Comparison of ENCODE assay signal across 29 cellular contexts in genomic region chr2:7115364-7115763, GRCh38.
"Had no signal": no experiment of that assay in that cellular context is flagged by ENCODE, and none has a peak within 500 bp of the region (broad histone marks: within the 10 kb centered on the region; RNA-seq: fewer than 3 reads in every experiment).

No MANE protein-coding gene starts in this region.

- H3K9me3 ChIP-seq: testis, thyroid gland, transverse colon, upper lobe of left lung, upper lobe of right lung, uterus, vagina had no signal

- H3K4me3 Mint-ChIP-seq: stimulated activated effector memory CD8-positive, alpha-beta T cell treated with anti-CD3 and anti-CD28 coated beads, Interleukin-12 subunit alpha, Interleukin-12 subunit beta, amount 100 ng/mL, for 72 hours; stimulated activated memory B cell treated with anti-CD40 and anti-IgM and Interleukin-4, amounts not matched to agents 10 μg/mL and 1 μg/mL and 100 μg/mL, for 72 hours; stimulated activated naive B cell treated with anti-CD40 and anti-IgM and Interleukin-4, amounts not matched to agents 10 μg/mL and 1 μg/mL and 100 μg/mL, for 72 hours; stimulated activated naive CD8-positive, alpha-beta T cell treated with anti-CD3 and anti-CD28 coated beads, Interleukin-15, amount 100 ng/mL, for 72 hours; stimulated activated naive CD8-positive, alpha-beta T cell treated with anti-CD3 and anti-CD28 coated beads, Interleukin-15, Interleukin-2, amounts not matched to agents 100 ng/mL and 50 ng/mL, for 24 hours; type B pancreatic cell had no signal

- ATAC-seq: stimulated activated effector memory CD8-positive, alpha-beta T cell treated with anti-CD3 and anti-CD28 coated beads, Interleukin-12 subunit alpha, Interleukin-12 subunit beta, amount 100 ng/mL, for 72 hours; stimulated activated memory B cell treated with anti-CD40 and anti-IgM and Interleukin-4, amounts not matched to agents 10 μg/mL and 1 μg/mL and 100 μg/mL, for 72 hours; stimulated activated naive B cell treated with anti-CD40 and anti-IgM and Interleukin-4, amounts not matched to agents 10 μg/mL and 1 μg/mL and 100 μg/mL, for 72 hours; stimulated activated naive CD8-positive, alpha-beta T cell treated with anti-CD3 and anti-CD28 coated beads, Interleukin-15, amount 100 ng/mL, for 72 hours; stimulated activated naive CD8-positive, alpha-beta T cell treated with anti-CD3 and anti-CD28 coated beads, Interleukin-15, Interleukin-2, amounts not matched to agents 100 U/mL and 50 U/mL, for 24 hours; upper lobe of right lung had no signal

- H3K9me3 Mint-ChIP-seq: type B pancreatic cell had no signal

- FAIRE-seq: urothelium cell line had no signal

- H3K27me3 ChIP-seq: stomach, suprapubic skin, testis, thyroid gland, tibial artery, tibial nerve, transverse colon, upper lobe of left lung, upper lobe of right lung, uterus, vagina had no signal

- H3K4me1 ChIP-seq: stomach, suprapubic skin, testis, thyroid gland, transverse colon, upper lobe of left lung, upper lobe of right lung, uterus, vagina had no signal

- H3K4me1 Mint-ChIP-seq: stimulated activated effector memory CD8-positive, alpha-beta T cell treated with anti-CD3 and anti-CD28 coated beads, Interleukin-12 subunit alpha, Interleukin-12 subunit beta, amount 100 ng/mL, for 72 hours; stimulated activated memory B cell treated with anti-CD40 and anti-IgM and Interleukin-4, amounts not matched to agents 10 μg/mL and 1 μg/mL and 100 μg/mL, for 72 hours; stimulated activated naive B cell treated with anti-CD40 and anti-IgM and Interleukin-4, amounts not matched to agents 10 μg/mL and 1 μg/mL and 100 μg/mL, for 72 hours; stimulated activated naive CD8-positive, alpha-beta T cell treated with anti-CD3 and anti-CD28 coated beads, Interleukin-15, amount 100 ng/mL, for 72 hours had no signal

- H3K27me3 Mint-ChIP-seq: stimulated activated naive CD8-positive, alpha-beta T cell treated with anti-CD3 and anti-CD28 coated beads, Interleukin-15, amount 100 ng/mL, for 72 hours; stimulated activated naive CD8-positive, alpha-beta T cell treated with anti-CD3 and anti-CD28 coated beads, Interleukin-15, Interleukin-2, amounts not matched to agents 100 ng/mL and 50 ng/mL, for 24 hours; type B pancreatic cell had no signal

- H3K27ac Mint-ChIP-seq: stimulated activated effector memory CD8-positive, alpha-beta T cell treated with anti-CD3 and anti-CD28 coated beads, Interleukin-12 subunit alpha, Interleukin-12 subunit beta, amount 100 ng/mL, for 72 hours; stimulated activated memory B cell treated with anti-CD40 and anti-IgM and Interleukin-4, amounts not matched to agents 10 μg/mL and 1 μg/mL and 100 μg/mL, for 72 hours; stimulated activated naive B cell treated with anti-CD40 and anti-IgM and Interleukin-4, amounts not matched to agents 10 μg/mL and 1 μg/mL and 100 μg/mL, for 72 hours; stimulated activated naive CD8-positive, alpha-beta T cell treated with anti-CD3 and anti-CD28 coated beads, Interleukin-15, amount 100 ng/mL, for 72 hours; stimulated activated naive CD8-positive, alpha-beta T cell treated with anti-CD3 and anti-CD28 coated beads, Interleukin-15, Interleukin-2, amounts not matched to agents 100 ng/mL and 50 ng/mL, for 24 hours; type B pancreatic cell had no signal

- H3K36me3 ChIP-seq: stomach, suprapubic skin, thoracic aorta, thyroid gland, tibial artery, tibial nerve, transverse colon, upper lobe of left lung, upper lobe of right lung, uterus, vagina had no signal

- H3K27ac ChIP-seq: stomach, suprapubic skin, testis, thoracic aorta, thyroid gland, tibial artery, tibial nerve, transverse colon, upper lobe of left lung, upper lobe of right lung, uterus, vagina had no signal

- DNase-seq: stimulated activated CD4-positive, alpha-beta T cell treated with anti-CD3 and anti-CD28 coated beads, Interleukin-2, amount 100 ng/mL, for 48 hours; stimulated activated CD4-positive, alpha-beta T cell treated with anti-CD3 and anti-CD28 coated beads, Interleukin-4, amount 100 ng/mL, for 1 hour; stimulated activated CD4-positive, alpha-beta T cell treated with anti-CD3 and anti-CD28 coated beads, Interleukin-4, amount 100 ng/mL, for 24 hours; stimulated activated CD4-positive, alpha-beta T cell treated with anti-CD3 and anti-CD28 coated beads, Interleukin-4, amount 100 ng/mL, for 4 hours; stimulated activated CD8-positive, alpha-beta memory T cell treated with anti-CD3 and anti-CD28 coated beads, Interleukin-4, amount 100 ng/mL, for 48 hours; stimulated activated naive B cell treated with anti-CD40 and anti-IgM and Interleukin-4, amounts not matched to agents 10 μg/mL and 1 μg/mL and 100 μg/mL, for 72 hours; stimulated activated naive CD4-positive, alpha-beta T cell; stimulated activated naive CD4-positive, alpha-beta T cell treated with Interleukin-2 at 50 U/mL for 16 hours; stimulated activated naive CD8-positive, alpha-beta T cell treated with anti-CD3 and anti-CD28 coated beads, Interleukin-15, amount 100 ng/mL, for 72 hours; stimulated activated naive CD8-positive, alpha-beta T cell treated with anti-CD3 and anti-CD28 coated beads, Interleukin-15, Interleukin-2, amounts not matched to agents 100 U/mL and 50 U/mL, for 24 hours; stomach; substantia nigra; testis; thyroid gland; tibial artery; transverse colon; trophoblast cell; upper lobe of left lung; upper lobe of right lung; uterus had no signal

- H3K4me3 ChIP-seq: stomach, suprapubic skin, testis, thoracic aorta, thyroid gland, tibial artery, tibial nerve, transverse colon, upper lobe of left lung, upper lobe of right lung, uterus, vagina had no signal

- H3K36me3 Mint-ChIP-seq: stimulated activated effector memory CD8-positive, alpha-beta T cell treated with anti-CD3 and anti-CD28 coated beads, Interleukin-12 subunit alpha, Interleukin-12 subunit beta, amount 100 ng/mL, for 72 hours; type B pancreatic cell had no signal
